Comparison of ENCODE assay signal across 1 cellular context in the genomic region with DNA sequence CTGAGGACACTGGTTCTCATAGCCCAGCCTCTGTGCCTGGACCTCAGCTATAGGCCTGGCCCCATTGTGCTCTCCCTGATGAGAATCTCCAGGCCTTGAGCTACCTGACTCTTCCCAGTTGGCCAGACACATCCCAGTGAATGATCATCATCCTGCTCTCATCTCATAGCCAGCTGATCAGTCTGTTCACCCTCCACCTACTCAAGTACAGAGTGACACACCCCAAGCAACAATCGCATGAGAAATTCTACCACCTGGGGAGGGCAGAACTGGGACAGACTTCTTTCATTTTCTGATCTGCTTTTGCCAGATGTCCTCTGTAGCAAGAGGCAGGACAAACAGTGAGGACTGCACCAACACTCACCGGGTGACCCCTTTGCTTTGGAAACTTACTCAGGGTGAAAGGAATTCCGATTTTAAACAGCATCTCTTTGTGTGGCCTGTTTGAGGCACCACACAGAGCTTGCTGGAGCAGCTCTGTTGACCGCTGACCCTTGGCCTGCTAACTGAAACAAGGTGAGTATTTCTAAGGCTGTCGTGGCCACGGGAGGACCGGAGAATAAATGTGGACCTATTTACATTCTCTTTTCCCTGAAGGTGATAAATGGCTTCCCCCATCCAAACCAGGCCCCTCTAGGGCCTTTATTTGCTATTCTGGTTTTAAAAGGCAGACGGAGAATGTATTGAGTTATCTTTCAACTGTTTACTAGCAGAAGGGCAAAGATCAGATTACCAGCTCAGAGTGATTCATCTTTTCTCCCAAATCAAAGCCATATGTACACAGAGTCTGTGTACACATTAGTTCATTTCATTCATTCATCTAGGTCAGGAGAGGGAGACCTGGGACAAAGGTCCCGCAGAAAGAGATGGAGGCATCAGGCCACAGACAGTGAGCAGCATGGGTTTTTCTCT.
TF ChIP-seq lines count a peak whose summit lies in the region.

No MANE protein-coding gene starts in this region.

TF ChIP-seq in SK-N-SH treated with all-trans-retinoic acid at 6 μM for 48 hours, 23 proteins besides CTCF, POLR2A, EP300 and RAD21 (continued from another document):
- TF ChIP-seq BACH2 (CRISPR knock-in tag; IDR thresholded peaks at IDR 0.05; ENCODE audit: borderline replicate concordance) (0 out of 2 replicates have a peak, but pooled peaks have one; percentile 30), SNAI2 (CRISPR knock-in tag; IDR thresholded peaks at IDR 0.05) (peak; percentile 67; the same call in 1 of the 2 replicates), TCF4 (CRISPR knock-in tag; IDR thresholded peaks at IDR 0.05; ENCODE audit: borderline replicate concordance) (peak; percentile 99), CSDC2 (CRISPR knock-in tag; IDR thresholded peaks at IDR 0.05) (peak; percentile 79), ZFP30 (CRISPR knock-in tag; IDR thresholded peaks at IDR 0.05) (no peak), ZNF565 (CRISPR knock-in tag; conservative IDR thresholded peaks at IDR 0.05; ENCODE audit: low read depth) (peak; percentile 33)
- TF ChIP-seq, protein P1, sequence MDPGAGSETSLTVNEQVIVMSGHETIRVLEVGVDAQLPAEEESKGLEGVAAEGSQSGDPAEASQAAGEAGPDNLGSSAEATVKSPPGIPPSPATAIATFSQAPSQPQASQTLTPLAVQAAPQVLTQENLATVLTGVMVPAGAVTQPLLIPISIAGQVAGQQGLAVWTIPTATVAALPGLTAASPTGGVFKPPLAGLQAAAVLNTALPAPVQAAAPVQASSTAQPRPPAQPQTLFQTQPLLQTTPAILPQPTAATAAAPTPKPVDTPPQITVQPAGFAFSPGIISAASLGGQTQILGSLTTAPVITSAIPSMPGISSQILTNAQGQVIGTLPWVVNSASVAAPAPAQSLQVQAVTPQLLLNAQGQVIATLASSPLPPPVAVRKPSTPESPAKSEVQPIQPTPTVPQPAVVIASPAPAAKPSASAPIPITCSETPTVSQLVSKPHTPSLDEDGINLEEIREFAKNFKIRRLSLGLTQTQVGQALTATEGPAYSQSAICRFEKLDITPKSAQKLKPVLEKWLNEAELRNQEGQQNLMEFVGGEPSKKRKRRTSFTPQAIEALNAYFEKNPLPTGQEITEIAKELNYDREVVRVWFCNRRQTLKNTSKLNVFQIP (CRISPR knock-in tag; IDR thresholded peaks at IDR 0.05; ENCODE audit: borderline replicate concordance, low read depth), result 0 out of 2 replicates have a peak, but pooled peaks have one; percentile 2
